In the genomic region with DNA sequence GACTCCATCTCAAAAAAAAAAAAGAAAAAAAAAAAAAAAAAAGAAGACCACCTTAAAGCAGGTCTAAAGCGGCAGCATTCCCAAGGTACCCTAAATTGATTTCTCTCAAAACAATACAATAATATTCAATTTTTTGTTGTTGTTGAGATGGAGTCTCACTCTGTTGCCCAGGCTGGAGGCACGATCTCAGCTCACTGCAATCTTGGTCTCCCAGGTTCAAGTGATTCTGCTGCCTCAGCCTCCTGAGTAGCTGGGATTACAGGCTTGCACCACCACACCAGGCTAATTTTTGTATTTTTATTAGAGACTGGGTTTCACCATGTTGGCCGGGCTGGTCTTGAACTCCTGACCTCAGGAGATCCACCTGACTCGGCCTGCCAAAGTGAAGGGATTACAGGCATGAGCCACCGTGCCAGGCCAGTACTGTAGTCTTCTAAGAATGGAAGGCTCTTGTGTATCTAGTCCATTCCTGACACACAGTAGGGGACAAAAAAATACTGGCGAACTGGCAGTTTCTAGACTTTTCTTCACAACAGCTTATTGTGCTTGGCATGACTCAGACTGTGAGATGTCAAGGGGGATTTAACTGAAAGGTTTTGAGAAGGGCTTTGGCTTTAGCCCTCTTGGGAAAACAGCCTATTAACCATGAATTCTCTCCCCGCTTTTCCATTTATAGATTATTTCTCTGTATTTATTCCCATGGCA, we compare ENCODE assay signal across 9 cellular contexts. TPM values are rescaled to one million over a fixed set of nuclear protein-coding genes. Genes with fewer than 3 reads are reported as not detected.
DNase-seq lines count a peak whose midpoint lies in the region; ATAC-seq, FAIRE-seq and TF ChIP-seq lines count a peak whose summit lies in the region.
"Had no signal": no experiment of that assay in that cellular context is flagged by ENCODE, and none has a peak within 500 bp of the region (broad histone marks: within the 10 kb centered on the region; RNA-seq: fewer than 3 reads in every experiment).

No MANE protein-coding gene starts in this region.

- no peak for TF ChIP-seq EP300 in transverse colon (IDR thresholded peaks at IDR 0.05; ENCODE audit: low read depth)

- H3K79me2 ChIP-seq in astrocyte (ENCODE audit: insufficient read depth, low read length), result peaks cover 61% of the 10 kb centered on the region

- no peak overlapping the region for H3K4me3 ChIP-seq in astrocyte (ENCODE audit: insufficient read depth, low read depth, low read length)
- no peak overlapping the region for H3K4me3 ChIP-seq in transverse colon

- H3K4me3 Mint-ChIP-seq in astrocyte (ENCODE audit: unreplicated experiment), result no peak overlapping the region

- H4K20me1 ChIP-seq in astrocyte (ENCODE audit: insufficient read depth, low read length), result peaks cover 64% of the 10 kb centered on the region

- WGBS in transverse colon (ENCODE audit: low coverage in 1 of 2), 2 donors, result 86 to 100% methylated on average over 3 to 7 of the region's 7 CpGs

- H3K9me3 Mint-ChIP-seq in astrocyte (ENCODE audit: unreplicated experiment), result no peaks in the 10 kb centered on the region

- peaks cover 19% of the 10 kb centered on the region for H3K36me3 ChIP-seq in astrocyte (ENCODE audit: insufficient read depth, low read length)
- H3K36me3 ChIP-seq in transverse colon, result no peaks in the 10 kb centered on the region

- H3K36me3 Mint-ChIP-seq in astrocyte (ENCODE audit: low read depth, unreplicated experiment), result peaks cover 13% of the 10 kb centered on the region

- peak overlapping the region; percentile 5 for H3K4me2 ChIP-seq in astrocyte (ENCODE audit: low read length)

- H3K9me3 ChIP-seq in astrocyte (ENCODE audit: insufficient read depth, low read depth, low read length) (no peaks in the 10 kb centered on the region), transverse colon (no peaks in the 10 kb centered on the region)

- H3K27me3 ChIP-seq in astrocyte (ENCODE audit: insufficient read depth, low read length) (no peaks in the 10 kb centered on the region), transverse colon (no peaks in the 10 kb centered on the region)

- H2AFZ ChIP-seq in astrocyte (ENCODE audit: low read depth, low read length), result no peak overlapping the region

- H3K9ac ChIP-seq in astrocyte (ENCODE audit: low read length), result no peak overlapping the region

- DNase-seq in stimulated activated CD4-positive, alpha-beta T cell treated with anti-CD3 and anti-CD28 coated beads, Interleukin-4, amount 100 ng/mL, for 24 hours, result peak; percentile 22
- no peak for DNase-seq in stimulated activated CD4-positive, alpha-beta T cell treated with anti-CD3 and anti-CD28 coated beads, Interleukin-4, amount 100 ng/mL, for 4 hours
- DNase-seq in astrocyte (ENCODE audit: low read depth) (no peak), transverse colon (no peak), mucosa of gallbladder (ENCODE audit: low spot score) (no peak), ACHN (no peak)
- no peak for DNase-seq in activated CD4-positive, alpha-beta T cell treated with anti-CD3 and anti-CD28 coated beads, Interleukin-2, amount 50 U/mL, for 48 hours
- DNase-seq: erythroblast had no signal

- peak overlapping the region; percentile 57 for H3K27ac ChIP-seq in astrocyte (ENCODE audit: low read depth, low read length)
- peak overlapping the region; percentile 37 to 64 (median 58) for H3K27ac ChIP-seq in transverse colon

- no peak for TF ChIP-seq POLR2A in transverse colon (IDR thresholded peaks at IDR 0.05)

- ATAC-seq in HG03196 (IDR thresholded peaks at IDR 0.05; ENCODE audit: unreplicated experiment), result peak; percentile 19

- H3K27ac Mint-ChIP-seq in astrocyte (ENCODE audit: unreplicated experiment), result peak overlapping the region; percentile 97

- intact Hi-C loops in transverse colon (cut with DNase I; ENCODE audit: low total_unique reads), result no loop called here

- no peak for TF ChIP-seq CTCF in astrocyte (IDR thresholded peaks at IDR 0.05; ENCODE audit: insufficient read depth, low read depth, low read length)
- TF ChIP-seq CTCF in transverse colon (IDR thresholded peaks at IDR 0.05), result no peak

- in situ Hi-C loops in transverse colon (cut with MboI; ENCODE audit: low pct_ligation_motif_present in 1 of 4, low pct_unique_long_range_greater_than_20kb in 1 of 4, low sequenced_read_pairs in 3 of 4), result no loop called here
- in situ Hi-C loops in ACHN (cut with HindIII; ENCODE audit: low pct_ligation_motif_present, low pct_unique_long_range_greater_than_20kb, low sequenced_read_pairs), result no loop called here

- H3K4me1 Mint-ChIP-seq in astrocyte (ENCODE audit: low read depth, unreplicated experiment), result peaks cover 52% of the 10 kb centered on the region

- no peaks in the 10 kb centered on the region for H3K27me3 Mint-ChIP-seq in astrocyte (ENCODE audit: low read depth, unreplicated experiment)

- peaks cover 32% of the 10 kb centered on the region for H3K4me1 ChIP-seq in astrocyte (ENCODE audit: insufficient read depth, low read length)
- peaks cover 15 to 39% (median 20%) of the 10 kb centered on the region in 4 donors for H3K4me1 ChIP-seq in transverse colon

- no peak for FAIRE-seq in astrocyte (lab: Jason Lieb, UNC)

RNA-seq across cellular contexts. Expression of a gene that starts 17.3 kb away (rescaled TPM):
- 56.5 and 57.6 TPM in 2 replicates for total RNA-seq in astrocyte
- total RNA-seq in transverse colon, result 100 to 1,000 TPM in 1 of 4 donors, 10 to 100 TPM in 3; 21.7 to 317 (median 24.1) TPM
- total RNA-seq in mucosa of gallbladder, result 20.9 TPM

RNA-seq across cellular contexts. Expression of a gene that starts 59.9 kb away (rescaled TPM):
- total RNA-seq in astrocyte (30.3 and 32.5 TPM in 2 replicates), transverse colon (100 to 1,000 TPM in 1 of 4 donors, 10 to 100 TPM in 3; 23.2 to 107 (median 46.0) TPM), mucosa of gallbladder (43.7 TPM)
